In genomic region chr14:95480109-95480886, GRCh38 we compare ENCODE assay signal across 2 cellular contexts.
A peak's percentile ranks its signal among the peaks of the same experiment; 100 is the strongest.
TF ChIP-seq lines count a peak whose summit lies in the region.

No MANE protein-coding gene starts in this region.

TF ChIP-seq in liver, 16 proteins besides CTCF, POLR2A, EP300 and RAD21:
- TF ChIP-seq HNF4G (IDR thresholded peaks at IDR 0.05): no peak
- TF ChIP-seq RXRA (IDR thresholded peaks at IDR 0.05): peak in 1 of 2 donors; percentile 56
- TF ChIP-seq JUND (IDR thresholded peaks at IDR 0.05): no peak

TF ChIP-seq in HepG2, 621 proteins besides CTCF, POLR2A, EP300 and RAD21:
- TF ChIP-seq ZNF619 (CRISPR knock-in tag; IDR thresholded peaks at IDR 0.05) (no peak), YEATS2 (CRISPR knock-in tag; IDR thresholded peaks at IDR 0.05; ENCODE audit: borderline replicate concordance) (no peak), ZNF850 (CRISPR knock-in tag; conservative IDR thresholded peaks at IDR 0.05) (no peak), BORCS8-MEF2B (CRISPR knock-in tag; IDR thresholded peaks at IDR 0.05) (no peak), CREM (IDR thresholded peaks at IDR 0.05) (no peak), CREM (CRISPR knock-in tag; IDR thresholded peaks at IDR 0.05) (no peak), DMAP1 (CRISPR knock-in tag; IDR thresholded peaks at IDR 0.05) (no peak), BRD4 (CRISPR knock-in tag; IDR thresholded peaks at IDR 0.05) (no peak), SAFB2 (CRISPR knock-in tag; IDR thresholded peaks at IDR 0.05; ENCODE audit: borderline replicate concordance, low read depth) (no peak), ESRRA (CRISPR knock-in tag; IDR thresholded peaks at IDR 0.05; ENCODE audit: low read depth) (no peak), TMF1 (CRISPR knock-in tag; IDR thresholded peaks at IDR 0.05; ENCODE audit: low read depth) (no peak), PCBP2 (optimal IDR thresholded peaks at IDR 0.05; ENCODE audit: low read depth, low read length, poor library complexity, severe bottlenecking) (no peak), ZNF292 (CRISPR knock-in tag; IDR thresholded peaks at IDR 0.05; ENCODE audit: borderline replicate concordance, low read depth) (no peak), NFIB (CRISPR knock-in tag; IDR thresholded peaks at IDR 0.05; ENCODE audit: borderline replicate concordance) (no peak), NFYB (CRISPR knock-in tag; IDR thresholded peaks at IDR 0.05) (no peak), SP5 (CRISPR knock-in tag; IDR thresholded peaks at IDR 0.05; ENCODE audit: borderline replicate concordance, low read depth) (no peak), ZNF512 (CRISPR knock-in tag; IDR thresholded peaks at IDR 0.05) (no peak), FOXA1 (IDR thresholded peaks at IDR 0.05) (no peak), FOXA1 (CRISPR knock-in tag; IDR thresholded peaks at IDR 0.05) (no peak)
